25 cellular contexts compared by ENCODE assay signal in genomic region chr15:90952901-90953677, GRCh38. TPM values are rescaled to one million over a fixed set of nuclear protein-coding genes. Genes with fewer than 3 reads are reported as not detected.
DNase-seq lines count a peak whose midpoint lies in the region; ATAC-seq, FAIRE-seq and TF ChIP-seq lines count a peak whose summit lies in the region.
"Had no signal": no experiment of that assay in that cellular context is flagged by ENCODE, and none has a peak within 500 bp of the region (broad histone marks: within the 10 kb centered on the region; RNA-seq: fewer than 3 reads in every experiment).

No MANE protein-coding gene starts in this region.

- no peak for DNase-seq in activated naive CD4-positive, alpha-beta T cell treated with anti-CD3 and anti-CD28 coated beads, Interleukin-2, amount 10 ng/mL, durations not matched to agents 7 days and 5 days
- no peak for DNase-seq in activated naive CD4-positive, alpha-beta T cell treated with anti-CD3 and anti-CD28 coated beads, Interleukin-2, amount 50 U/mL, for 72 hours (ENCODE audit: low spot score in 2 of 2)
- DNase-seq in NT2/D1 (ENCODE audit: low read depth, low spot score) (no peak), kidney (peak; percentile 70), NCI-H82 treated with DMSO at 0.1 percent for 48 hours (lab: John Stamatoyannopoulos, UW; ENCODE audit: unreplicated experiment) (no peak), GM19238 (ENCODE audit: insufficient read length, low spot score) (no peak)
- DNase-seq in stimulated activated effector memory CD8-positive, alpha-beta T cell treated with anti-CD3 and anti-CD28 coated beads, Interleukin-12 subunit alpha, Interleukin-12 subunit beta, amount 100 ng/mL, for 72 hours (ENCODE audit: low spot score in 2 of 2), result no peak
- DNase-seq: ACHN; amygdala; central memory CD4-positive, alpha-beta T cell; GF-D8; GOT3; immature natural killer cell; KG1; NCI-H187; NCI-H774; OCI-M1; SHP77 treated with DMSO at 0.1 percent for 48 hours had no signal

- FAIRE-seq in kidney (lab: Jason Lieb, UNC), result no peak
- FAIRE-seq: GM19239 had no signal

- H3K27ac ChIP-seq in kidney (ENCODE audit: low read depth in 2 of 2, low read length in 2 of 2), result no peak overlapping the region
- H3K27ac ChIP-seq: ovary, vagina, VCaP had no signal

- H3K36me3 ChIP-seq in NT2/D1 (ENCODE audit: insufficient read depth, insufficient read length, low read length), result peaks cover 65% of the 10 kb centered on the region
- H3K36me3 ChIP-seq in kidney (ENCODE audit: control insufficient read depth in 1 of 2, insufficient read depth in 2 of 2, low read length in 2 of 2), result peaks cover 16 to 20% of the 10 kb centered on the region in 2 donors
- H3K36me3 ChIP-seq: ovary had no signal

- peak overlapping the region; percentile 29 for H3K27ac Mint-ChIP-seq in activated naive CD4-positive, alpha-beta T cell treated with anti-CD3 and anti-CD28 coated beads, Interleukin-2, amount 10 ng/mL, durations not matched to agents 7 days and 5 days
- peak overlapping the region in 1 of 2 donors; percentile 52 for H3K27ac Mint-ChIP-seq in activated naive CD4-positive, alpha-beta T cell treated with anti-CD3 and anti-CD28 coated beads, Interleukin-2, amount 50 U/mL, for 72 hours
- H3K27ac Mint-ChIP-seq in stimulated activated effector memory CD8-positive, alpha-beta T cell treated with anti-CD3 and anti-CD28 coated beads, Interleukin-12 subunit alpha, Interleukin-12 subunit beta, amount 100 ng/mL, for 72 hours, result peak overlapping the region; percentile 96

- no peak overlapping the region for H3K4me3 Mint-ChIP-seq in activated naive CD4-positive, alpha-beta T cell treated with anti-CD3 and anti-CD28 coated beads, Interleukin-2, amount 10 ng/mL, durations not matched to agents 7 days and 5 days
- H3K4me3 Mint-ChIP-seq in stimulated activated effector memory CD8-positive, alpha-beta T cell treated with anti-CD3 and anti-CD28 coated beads, Interleukin-12 subunit alpha, Interleukin-12 subunit beta, amount 100 ng/mL, for 72 hours, result peak overlapping the region; percentile 79
- H3K4me3 Mint-ChIP-seq: CD14-positive monocyte had no signal

- intact Hi-C loops in kidney (cut with DNase I), result no loop called here

- H3K9ac ChIP-seq in NT2/D1 (ENCODE audit: insufficient read length, low read depth) (peak overlapping the region; percentile 17), kidney (ENCODE audit: low read length in 2 of 2) (no peak overlapping the region)

- H3K4me1 Mint-ChIP-seq in activated naive CD4-positive, alpha-beta T cell treated with anti-CD3 and anti-CD28 coated beads, Interleukin-2, amount 10 ng/mL, durations not matched to agents 7 days and 5 days, result peaks cover 27% of the 10 kb centered on the region
- H3K4me1 Mint-ChIP-seq in stimulated activated effector memory CD8-positive, alpha-beta T cell treated with anti-CD3 and anti-CD28 coated beads, Interleukin-12 subunit alpha, Interleukin-12 subunit beta, amount 100 ng/mL, for 72 hours, result peaks cover 16% of the 10 kb centered on the region

- ATAC-seq in activated naive CD4-positive, alpha-beta T cell treated with anti-CD3 and anti-CD28 coated beads, Interleukin-2, amount 50 U/mL, for 72 hours, result no peak
- ATAC-seq in stimulated activated effector memory CD8-positive, alpha-beta T cell treated with anti-CD3 and anti-CD28 coated beads, Interleukin-12 subunit alpha, Interleukin-12 subunit beta, amount 100 ng/mL, for 72 hours, result no peak
- ATAC-seq in GM21717 (IDR thresholded peaks at IDR 0.05; ENCODE audit: unreplicated experiment), result no peak
- ATAC-seq: sciatic nerve had no signal

- peaks cover 41% of the 10 kb centered on the region for H3K36me3 Mint-ChIP-seq in activated naive CD4-positive, alpha-beta T cell treated with anti-CD3 and anti-CD28 coated beads, Interleukin-2, amount 10 ng/mL, durations not matched to agents 7 days and 5 days
- peaks cover 13 to 16% of the 10 kb centered on the region in 2 donors for H3K36me3 Mint-ChIP-seq in activated naive CD4-positive, alpha-beta T cell treated with anti-CD3 and anti-CD28 coated beads, Interleukin-2, amount 50 U/mL, for 72 hours
- H3K36me3 Mint-ChIP-seq in stimulated activated effector memory CD8-positive, alpha-beta T cell treated with anti-CD3 and anti-CD28 coated beads, Interleukin-12 subunit alpha, Interleukin-12 subunit beta, amount 100 ng/mL, for 72 hours, result peaks cover 69% of the 10 kb centered on the region

- no peak for TF ChIP-seq CTCF in kidney (IDR thresholded peaks at IDR 0.05; ENCODE audit: borderline replicate concordance, extremely low read depth, insufficient read depth)

- H3K4me3 ChIP-seq in NT2/D1 (ENCODE audit: insufficient read length, low read depth), result no peak overlapping the region
- no peak overlapping the region for H3K4me3 ChIP-seq in kidney (ENCODE audit: low read length in 2 of 2)
- H3K4me3 ChIP-seq: ovary, vagina had no signal

- H3K27me3 ChIP-seq in NT2/D1 (ENCODE audit: insufficient read depth, insufficient read length), result peaks cover 7% of the 10 kb centered on the region
- H3K27me3 ChIP-seq: ovary, vagina had no signal

- H3K27me3 Mint-ChIP-seq in activated naive CD4-positive, alpha-beta T cell treated with anti-CD3 and anti-CD28 coated beads, Interleukin-2, amount 10 ng/mL, durations not matched to agents 7 days and 5 days, result no peaks in the 10 kb centered on the region

- H3K9me3 Mint-ChIP-seq in activated naive CD4-positive, alpha-beta T cell treated with anti-CD3 and anti-CD28 coated beads, Interleukin-2, amount 10 ng/mL, durations not matched to agents 7 days and 5 days, result no peaks in the 10 kb centered on the region
- no peaks in the 10 kb centered on the region for H3K9me3 Mint-ChIP-seq in activated naive CD4-positive, alpha-beta T cell treated with anti-CD3 and anti-CD28 coated beads, Interleukin-2, amount 50 U/mL, for 72 hours
- H3K9me3 Mint-ChIP-seq in stimulated activated effector memory CD8-positive, alpha-beta T cell treated with anti-CD3 and anti-CD28 coated beads, Interleukin-12 subunit alpha, Interleukin-12 subunit beta, amount 100 ng/mL, for 72 hours, result no peaks in the 10 kb centered on the region
- H3K9me3 Mint-ChIP-seq: immature natural killer cell had no signal

- H3K4me1 ChIP-seq in NT2/D1 (ENCODE audit: insufficient read depth, insufficient read length) (peaks cover 9% of the 10 kb centered on the region), kidney (ENCODE audit: control insufficient read depth in 1 of 2, insufficient read depth in 1 of 2, low read depth in 1 of 2, low read length in 2 of 2) (peaks cover 5 to 12% of the 10 kb centered on the region in 2 donors)

- H3K9me3 ChIP-seq in NT2/D1 (ENCODE audit: insufficient read depth, low read length) (no peaks in the 10 kb centered on the region), kidney (ENCODE audit: control insufficient read depth in 1 of 2, low read length in 2 of 2) (no peaks in the 10 kb centered on the region)
- H3K9me3 ChIP-seq: ovary, vagina had no signal

- CTCF ChIA-PET in activated naive CD4-positive, alpha-beta T cell treated with anti-CD3 and anti-CD28 coated beads, Interleukin-2, amount 10 ng/mL, durations not matched to agents 7 days and 5 days (lab: Charles Lee), result interaction anchor here (6.9 kb wide), 1 partner anchor 19 kb away, joined by 77 read pairs; the partner anchor contains the start of genes HDDC3 and UNC45A

RNA-seq across cellular contexts. Expression of gene RCCD1, which starts 1.6 kb away (rescaled TPM):
- 10 to 100 TPM; 37.7 to 58.7 TPM for total RNA-seq in activated naive CD4-positive, alpha-beta T cell treated with anti-CD3 and anti-CD28 coated beads, Interleukin-2, amount 50 U/mL, for 72 hours
- 11.6 TPM for total RNA-seq in kidney
- polyA plus RNA-seq in kidney (ENCODE audit: insufficient read depth, low read depth, low replicate concordance), result 11.6 TPM

RNA-seq across cellular contexts. Expression of gene UNC45A, which starts 18.0 kb away (rescaled TPM):
- 100 to 1,000 TPM in 1 of 2 donors, 10 to 100 TPM in 1; 75.5 to 112 TPM for total RNA-seq in activated naive CD4-positive, alpha-beta T cell treated with anti-CD3 and anti-CD28 coated beads, Interleukin-2, amount 50 U/mL, for 72 hours
- total RNA-seq in kidney, result 62.8 TPM
- 48.9 TPM for polyA plus RNA-seq in kidney (ENCODE audit: insufficient read depth, low read depth, low replicate concordance)

RNA-seq across cellular contexts. Expression of gene HDDC3, which starts 20.7 kb away (rescaled TPM):
- total RNA-seq in activated naive CD4-positive, alpha-beta T cell treated with anti-CD3 and anti-CD28 coated beads, Interleukin-2, amount 50 U/mL, for 72 hours, result 10 to 100 TPM; 18.9 to 32.4 TPM
- 15.5 TPM for total RNA-seq in kidney
- 47.3 TPM for polyA plus RNA-seq in kidney (ENCODE audit: insufficient read depth, low read depth, low replicate concordance)

RNA-seq across cellular contexts. Expression of gene PRC1, which starts 41.2 kb away (rescaled TPM):
- 100 to 1,000 TPM; 115 to 233 TPM for total RNA-seq in activated naive CD4-positive, alpha-beta T cell treated with anti-CD3 and anti-CD28 coated beads, Interleukin-2, amount 50 U/mL, for 72 hours
- 6.6 TPM for total RNA-seq in kidney
- 3.4 TPM for polyA plus RNA-seq in kidney (ENCODE audit: insufficient read depth, low read depth, low replicate concordance)

RNA-seq across cellular contexts. Expression of gene MAN2A2, which starts 50.0 kb away (rescaled TPM):
- total RNA-seq in activated naive CD4-positive, alpha-beta T cell treated with anti-CD3 and anti-CD28 coated beads, Interleukin-2, amount 50 U/mL, for 72 hours, result 100 to 1,000 TPM in 1 of 2 donors, 10 to 100 TPM in 1; 99.8 to 225 TPM
- 56.3 TPM for total RNA-seq in kidney
- polyA plus RNA-seq in kidney (ENCODE audit: insufficient read depth, low read depth, low replicate concordance), result 11.4 TPM
